In genomic region chr11:73388241-73389133, GRCh38 we compare ENCODE assay signal across 10 cellular contexts. TPM values are rescaled to one million over a fixed set of nuclear protein-coding genes. Genes with fewer than 3 reads are reported as not detected.
A peak's percentile ranks its signal among the peaks of the same experiment; 100 is the strongest.
DNase-seq lines count a peak whose midpoint lies in the region; ATAC-seq and TF ChIP-seq lines count a peak whose summit lies in the region.
"Had no signal": no experiment of that assay in that cellular context is flagged by ENCODE, and none has a peak within 500 bp of the region (broad histone marks: within the 10 kb centered on the region; RNA-seq: fewer than 3 reads in every experiment).

No MANE protein-coding gene starts in this region.

- H3K9me3 Mint-ChIP-seq in activated CD4-positive, alpha-beta T cell treated with anti-CD3 and anti-CD28 coated beads, Interleukin-2, amount 10 ng/mL, durations not matched to agents 7 days and 5 days, result no peaks in the 10 kb centered on the region
- H3K9me3 Mint-ChIP-seq in stimulated activated effector memory CD8-positive, alpha-beta T cell treated with anti-CD3 and anti-CD28 coated beads, Interleukin-12 subunit alpha, Interleukin-12 subunit beta, amount 100 ng/mL, for 72 hours, result no peaks in the 10 kb centered on the region
- H3K9me3 Mint-ChIP-seq in chondrocyte (ENCODE audit: low read depth), result no peaks in the 10 kb centered on the region

- no peaks in the 10 kb centered on the region for H3K27me3 Mint-ChIP-seq in activated CD4-positive, alpha-beta T cell treated with anti-CD3 and anti-CD28 coated beads, Interleukin-2, amount 10 ng/mL, durations not matched to agents 7 days and 5 days
- H3K27me3 Mint-ChIP-seq in chondrocyte (ENCODE audit: low read depth), result no peaks in the 10 kb centered on the region

- H3K4me1 Mint-ChIP-seq in activated CD4-positive, alpha-beta T cell treated with anti-CD3 and anti-CD28 coated beads, Interleukin-2, amount 10 ng/mL, durations not matched to agents 7 days and 5 days, result peaks cover 53% of the 10 kb centered on the region
- H3K4me1 Mint-ChIP-seq in stimulated activated effector memory CD8-positive, alpha-beta T cell treated with anti-CD3 and anti-CD28 coated beads, Interleukin-12 subunit alpha, Interleukin-12 subunit beta, amount 100 ng/mL, for 72 hours, result peaks cover 63% of the 10 kb centered on the region
- H3K4me1 Mint-ChIP-seq in chondrocyte (ENCODE audit: low read depth), result peaks cover 43% of the 10 kb centered on the region

- peaks cover 11% of the 10 kb centered on the region for H3K36me3 Mint-ChIP-seq in activated CD4-positive, alpha-beta T cell treated with anti-CD3 and anti-CD28 coated beads, Interleukin-2, amount 10 ng/mL, durations not matched to agents 7 days and 5 days (ENCODE audit: low read depth)
- peaks cover 55% of the 10 kb centered on the region for H3K36me3 Mint-ChIP-seq in stimulated activated effector memory CD8-positive, alpha-beta T cell treated with anti-CD3 and anti-CD28 coated beads, Interleukin-12 subunit alpha, Interleukin-12 subunit beta, amount 100 ng/mL, for 72 hours
- H3K36me3 Mint-ChIP-seq in chondrocyte (ENCODE audit: low read depth), result no peaks in the 10 kb centered on the region

- ATAC-seq in left ventricle myocardium superior, result peak; percentile 61
- ATAC-seq in stimulated activated effector memory CD8-positive, alpha-beta T cell treated with anti-CD3 and anti-CD28 coated beads, Interleukin-12 subunit alpha, Interleukin-12 subunit beta, amount 100 ng/mL, for 72 hours, result no peak

- H3K4me3 Mint-ChIP-seq in activated CD4-positive, alpha-beta T cell treated with anti-CD3 and anti-CD28 coated beads, Interleukin-2, amount 10 ng/mL, durations not matched to agents 7 days and 5 days, result no peak overlapping the region
- no peak overlapping the region for H3K4me3 Mint-ChIP-seq in stimulated activated effector memory CD8-positive, alpha-beta T cell treated with anti-CD3 and anti-CD28 coated beads, Interleukin-12 subunit alpha, Interleukin-12 subunit beta, amount 100 ng/mL, for 72 hours
- no peak overlapping the region for H3K4me3 Mint-ChIP-seq in chondrocyte (ENCODE audit: unreplicated experiment)

- POLR2A ChIA-PET in activated CD4-positive, alpha-beta T cell treated with anti-CD3 and anti-CD28 coated beads, Interleukin-2, amount 10 ng/mL, durations not matched to agents 7 days and 5 days (lab: Charles Lee), result interaction anchor here (0.6 kb wide), 1 partner anchor 260 kb away, joined by 4 read pairs; no protein-coding TSS in a partner anchor

- H3K27ac Mint-ChIP-seq in activated CD4-positive, alpha-beta T cell treated with anti-CD3 and anti-CD28 coated beads, Interleukin-2, amount 10 ng/mL, durations not matched to agents 7 days and 5 days, result peak overlapping the region; percentile 84
- H3K27ac Mint-ChIP-seq in stimulated activated effector memory CD8-positive, alpha-beta T cell treated with anti-CD3 and anti-CD28 coated beads, Interleukin-12 subunit alpha, Interleukin-12 subunit beta, amount 100 ng/mL, for 72 hours, result peak overlapping the region; percentile 86
- no peak overlapping the region for H3K27ac Mint-ChIP-seq in chondrocyte (ENCODE audit: unreplicated experiment)

- intact Hi-C loops in left ventricle myocardium superior (cut with micrococcal nuclease), result no loop called here

- TF ChIP-seq CTCF in chondrocyte (IDR thresholded peaks at IDR 0.05), result no peak

- CTCF ChIA-PET in activated CD4-positive, alpha-beta T cell treated with anti-CD3 and anti-CD28 coated beads, Interleukin-2, amount 10 ng/mL, durations not matched to agents 7 days and 5 days (lab: Charles Lee), result interaction anchor here (1.2 to 1.7 kb wide), 3 partner anchors 11 to 238 kb away, joined by 3 to 12 read pairs (median 4); no protein-coding TSS in a partner anchor

- no peak for DNase-seq in activated CD4-positive, alpha-beta T cell treated with anti-CD3 and anti-CD28 coated beads, Interleukin-2, amount 10 ng/mL, durations not matched to agents 7 days and 5 days
- no peak for DNase-seq in activated CD4-positive, alpha-beta T cell treated with anti-CD3 and anti-CD28 coated beads, Interleukin-2, amount 50 U/mL, for 4 hours
- DNase-seq in SKM-1 (lab: John Stamatoyannopoulos, UW; ENCODE audit: unreplicated experiment) (peak; percentile 61), left ventricle myocardium superior (peak; percentile 82), chondrocyte (ENCODE audit: low spot score) (no peak), cortex of kidney (lab: John Stamatoyannopoulos, UW) (no peak)
- no peak for DNase-seq in stimulated activated effector memory CD8-positive, alpha-beta T cell treated with anti-CD3 and anti-CD28 coated beads, Interleukin-12 subunit alpha, Interleukin-12 subunit beta, amount 100 ng/mL, for 72 hours (ENCODE audit: low spot score in 2 of 2)
- DNase-seq in stimulated activated CD4-positive, alpha-beta T cell treated with anti-CD3 and anti-CD28 coated beads, Interleukin-15, amount 100 ng/mL, for 24 hours, result no peak
- DNase-seq: NCI-H524 treated with DMSO at 0.1 percent for 48 hours; stimulated activated naive CD4-positive, alpha-beta T cell treated with Interleukin-2 at 50 U/mL for 16 hours had no signal

RNA-seq across cellular contexts. Expression of gene RELT, which starts 12.3 kb away (rescaled TPM):
- 10 to 100 TPM; 22.0 to 24.6 TPM for total RNA-seq in activated CD4-positive, alpha-beta T cell treated with anti-CD3 and anti-CD28 coated beads, Interleukin-2, amount 10 ng/mL, durations not matched to agents 7 days and 5 days
- 1.8 TPM for total RNA-seq in left ventricle myocardium superior
- 3.5 to 4.5 TPM (median 3.5 TPM) in 3 replicates for total RNA-seq in chondrocyte

Comparison
In these comparisons a context has a peak if more than half of its experiments do, and no peak if none do; other contexts are left out.
1. DNase-seq: peak in SKM-1 (single experiment) and left ventricle myocardium superior (single experiment); none in activated CD4-positive, alpha-beta T cell treated with anti-CD3 and anti-CD28 coated beads, Interleukin-2, amount 10 ng/mL, durations not matched to agents 7 days and 5 days (single experiment), activated CD4-positive, alpha-beta T cell treated with anti-CD3 and anti-CD28 coated beads, Interleukin-2, amount 50 U/mL, for 4 hours (0 of 2), stimulated activated effector memory CD8-positive, alpha-beta T cell treated with anti-CD3 and anti-CD28 coated beads, Interleukin-12 subunit alpha, Interleukin-12 subunit beta, amount 100 ng/mL, for 72 hours (0 of 2), stimulated activated CD4-positive, alpha-beta T cell treated with anti-CD3 and anti-CD28 coated beads, Interleukin-15, amount 100 ng/mL, for 24 hours (single experiment), chondrocyte (single experiment) and cortex of kidney (single experiment).